Comparison of ENCODE assay signal across 9 cellular contexts in the genomic region with DNA sequence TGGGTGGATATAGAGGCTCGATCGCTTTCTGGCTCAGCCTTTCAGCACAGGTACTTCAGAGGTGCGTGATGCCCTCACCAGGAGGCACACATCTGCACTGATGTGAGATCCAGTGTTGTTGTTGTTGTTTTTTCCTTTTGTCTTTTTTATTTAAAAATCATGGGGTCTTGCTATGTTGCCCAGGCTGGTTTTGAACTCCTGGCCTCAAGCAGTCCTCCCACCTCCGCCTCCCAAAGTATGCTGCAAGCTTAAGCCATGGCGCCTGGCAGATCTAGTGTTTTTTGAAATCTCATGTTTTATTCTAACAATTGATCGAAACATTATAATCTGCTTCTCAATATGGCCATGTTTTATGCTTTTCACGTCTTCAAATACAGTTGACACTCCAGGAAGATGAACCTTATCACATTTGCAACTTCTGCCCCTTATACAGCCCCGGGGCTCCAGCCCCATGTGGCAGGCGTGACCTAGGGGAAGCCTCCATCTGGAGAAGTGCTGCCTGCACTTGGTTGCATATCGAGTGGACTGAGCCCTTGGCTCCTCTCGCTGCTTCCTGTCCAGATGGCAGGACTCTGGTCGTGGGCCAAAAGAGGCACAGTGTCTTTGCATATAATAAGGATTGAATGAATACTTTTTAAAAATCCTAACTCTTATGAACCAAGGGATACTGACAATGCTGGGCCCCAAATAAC.
DNase-seq lines count a peak whose midpoint lies in the region; ATAC-seq and TF ChIP-seq lines count a peak whose summit lies in the region.
"Had no signal": no experiment of that assay in that cellular context is flagged by ENCODE, and none has a peak within 500 bp of the region (broad histone marks: within the 10 kb centered on the region; RNA-seq: fewer than 3 reads in every experiment).

No MANE protein-coding gene starts in this region.

- in situ Hi-C loops in GM13977 (cut with MboI; ENCODE audit: low pct_unique_long_range_greater_than_20kb, low sequenced_read_pairs, unreplicated experiment): no loop called here

- H3K4me3 Mint-ChIP-seq in stimulated activated effector memory CD8-positive, alpha-beta T cell treated with anti-CD3 and anti-CD28 coated beads, Interleukin-12 subunit alpha, Interleukin-12 subunit beta, amount 100 ng/mL, for 72 hours: no peak overlapping the region
- H3K4me3 Mint-ChIP-seq: activated CD4-positive, alpha-beta T cell treated with anti-CD3 and anti-CD28 coated beads, Interleukin-2, amount 10 ng/mL, durations not matched to agents 7 days and 5 days had no signal

- ATAC-seq in stimulated activated effector memory CD8-positive, alpha-beta T cell treated with anti-CD3 and anti-CD28 coated beads, Interleukin-12 subunit alpha, Interleukin-12 subunit beta, amount 100 ng/mL, for 72 hours: no peak
- ATAC-seq in GM19397 (IDR thresholded peaks at IDR 0.05; ENCODE audit: unreplicated experiment) (no peak), HG03097 (IDR thresholded peaks at IDR 0.05; ENCODE audit: low FRiP score, unreplicated experiment) (no peak)

- H3K27ac Mint-ChIP-seq in stimulated activated effector memory CD8-positive, alpha-beta T cell treated with anti-CD3 and anti-CD28 coated beads, Interleukin-12 subunit alpha, Interleukin-12 subunit beta, amount 100 ng/mL, for 72 hours: peak overlapping the region; percentile 43

- DNase-seq in NCI-H1417 (lab: John Stamatoyannopoulos, UW) (peak in 2 of 3 experiments; percentile 7 to 67), NCI-H1417 treated with DMSO at 0.1 percent for 48 hours (lab: John Stamatoyannopoulos, UW) (no peak), SHP77 treated with DMSO at 0.1 percent for 48 hours (lab: John Stamatoyannopoulos, UW) (peak; percentile 54), head of caudate nucleus (peak in 32 of 42 donors; percentile 18 to 72 (median 40)), GM13977 (ENCODE audit: low spot score) (no peak)
- DNase-seq in stimulated activated effector memory CD8-positive, alpha-beta T cell treated with anti-CD3 and anti-CD28 coated beads, Interleukin-12 subunit alpha, Interleukin-12 subunit beta, amount 100 ng/mL, for 72 hours (ENCODE audit: low spot score in 2 of 2): no peak
- DNase-seq: activated CD4-positive, alpha-beta T cell treated with anti-CD3 and anti-CD28 coated beads, Interleukin-2, amount 10 ng/mL, durations not matched to agents 7 days and 5 days had no signal

- H3K4me1 Mint-ChIP-seq in stimulated activated effector memory CD8-positive, alpha-beta T cell treated with anti-CD3 and anti-CD28 coated beads, Interleukin-12 subunit alpha, Interleukin-12 subunit beta, amount 100 ng/mL, for 72 hours: peaks cover 15% of the 10 kb centered on the region

- H3K36me3 Mint-ChIP-seq in stimulated activated effector memory CD8-positive, alpha-beta T cell treated with anti-CD3 and anti-CD28 coated beads, Interleukin-12 subunit alpha, Interleukin-12 subunit beta, amount 100 ng/mL, for 72 hours: peaks cover 68% of the 10 kb centered on the region

- TF ChIP-seq CTCF in GM13977 (IDR thresholded peaks at IDR 0.05; ENCODE audit: extremely low read depth, insufficient read depth, missing control alignments): no peak

- no peaks in the 10 kb centered on the region for H3K9me3 Mint-ChIP-seq in stimulated activated effector memory CD8-positive, alpha-beta T cell treated with anti-CD3 and anti-CD28 coated beads, Interleukin-12 subunit alpha, Interleukin-12 subunit beta, amount 100 ng/mL, for 72 hours

- intact Hi-C loops in head of caudate nucleus (cut with DNase I): no loop called here

Comparison
In these comparisons a context has a peak if more than half of its experiments do, and no peak if none do; other contexts are left out.
1. DNase-seq: peak in NCI-H1417 (2 of 3), SHP77 treated with DMSO at 0.1 percent for 48 hours (single experiment) and head of caudate nucleus (32 of 42); none in NCI-H1417 treated with DMSO at 0.1 percent for 48 hours (single experiment), stimulated activated effector memory CD8-positive, alpha-beta T cell treated with anti-CD3 and anti-CD28 coated beads, Interleukin-12 subunit alpha, Interleukin-12 subunit beta, amount 100 ng/mL, for 72 hours (0 of 2) and GM13977 (single experiment).